Comparison of ENCODE assay signal across 8 cellular contexts in genomic region chr13:27476943-27477681, GRCh38. TPM values are rescaled to one million over a fixed set of nuclear protein-coding genes. Genes with fewer than 3 reads are reported as not detected.
DNase-seq lines count a peak whose midpoint lies in the region; ATAC-seq lines count a peak whose summit lies in the region.

No MANE protein-coding gene starts in this region.

- intact Hi-C loops in activated CD4-positive, alpha-beta memory T cell treated with anti-CD3 and anti-CD28 coated beads for 36 hours (cut with micrococcal nuclease) = no loop called here

- POLR2A ChIA-PET in activated CD4-positive, alpha-beta memory T cell treated with anti-CD3 and anti-CD28 coated beads for 36 hours (lab: Charles Lee) = no interaction called here
- POLR2A ChIA-PET in activated CD4-positive, alpha-beta memory T cell treated with anti-CD3 and anti-CD28 coated beads, Interleukin-2, amount 10 ng/mL, durations not matched to agents 7 days and 5 days (lab: Charles Lee) = interaction anchor here (1.4 kb wide), 1 partner anchor 26 kb away, joined by 3 read pairs; no protein-coding TSS in a partner anchor

- H3K36me3 Mint-ChIP-seq in activated CD4-positive, alpha-beta memory T cell treated with anti-CD3 and anti-CD28 coated beads for 36 hours = no peaks in the 10 kb centered on the region
- no peaks in the 10 kb centered on the region for H3K36me3 Mint-ChIP-seq in activated CD4-positive, alpha-beta memory T cell treated with anti-CD3 and anti-CD28 coated beads, Interleukin-2, amount 10 ng/mL, durations not matched to agents 7 days and 5 days (ENCODE audit: low read depth)

- peak; percentile 81 for ATAC-seq in HG02759 (IDR thresholded peaks at IDR 0.05; ENCODE audit: unreplicated experiment)

- H3K4me1 Mint-ChIP-seq in activated CD4-positive, alpha-beta memory T cell treated with anti-CD3 and anti-CD28 coated beads for 36 hours (ENCODE audit: low read depth) = peaks cover 10% of the 10 kb centered on the region
- peaks cover 19% of the 10 kb centered on the region for H3K4me1 Mint-ChIP-seq in activated CD4-positive, alpha-beta memory T cell treated with anti-CD3 and anti-CD28 coated beads, Interleukin-2, amount 10 ng/mL, durations not matched to agents 7 days and 5 days

- no peak overlapping the region for H3K27ac Mint-ChIP-seq in activated CD4-positive, alpha-beta memory T cell treated with anti-CD3 and anti-CD28 coated beads for 36 hours
- no peak overlapping the region for H3K27ac Mint-ChIP-seq in activated CD4-positive, alpha-beta memory T cell treated with anti-CD3 and anti-CD28 coated beads, Interleukin-2, amount 10 ng/mL, durations not matched to agents 7 days and 5 days

- no peaks in the 10 kb centered on the region for H3K27me3 Mint-ChIP-seq in activated CD4-positive, alpha-beta memory T cell treated with anti-CD3 and anti-CD28 coated beads for 36 hours
- H3K27me3 Mint-ChIP-seq in activated CD4-positive, alpha-beta memory T cell treated with anti-CD3 and anti-CD28 coated beads, Interleukin-2, amount 10 ng/mL, durations not matched to agents 7 days and 5 days = no peaks in the 10 kb centered on the region

- CTCF ChIA-PET in activated CD4-positive, alpha-beta memory T cell treated with anti-CD3 and anti-CD28 coated beads for 36 hours (lab: Charles Lee) = interaction anchor here (2.1 kb wide), 1 partner anchor 349 kb away, joined by 10 read pairs; no protein-coding TSS in a partner anchor
- CTCF ChIA-PET in activated CD4-positive, alpha-beta memory T cell treated with anti-CD3 and anti-CD28 coated beads, Interleukin-2, amount 10 ng/mL, durations not matched to agents 7 days and 5 days (lab: Charles Lee) = no interaction called here

- no peak overlapping the region for H3K4me3 Mint-ChIP-seq in activated CD4-positive, alpha-beta memory T cell treated with anti-CD3 and anti-CD28 coated beads for 36 hours
- no peak overlapping the region for H3K4me3 Mint-ChIP-seq in activated CD4-positive, alpha-beta memory T cell treated with anti-CD3 and anti-CD28 coated beads, Interleukin-2, amount 10 ng/mL, durations not matched to agents 7 days and 5 days

- peaks cover 5% of the 10 kb centered on the region for H3K9me3 Mint-ChIP-seq in activated CD4-positive, alpha-beta memory T cell treated with anti-CD3 and anti-CD28 coated beads for 36 hours
- no peaks in the 10 kb centered on the region for H3K9me3 Mint-ChIP-seq in activated CD4-positive, alpha-beta memory T cell treated with anti-CD3 and anti-CD28 coated beads, Interleukin-2, amount 10 ng/mL, durations not matched to agents 7 days and 5 days

- DNase-seq in activated CD4-positive, alpha-beta memory T cell treated with anti-CD3 and anti-CD28 coated beads for 36 hours = peak; percentile 30
- DNase-seq in activated CD4-positive, alpha-beta memory T cell treated with anti-CD3 and anti-CD28 coated beads, Interleukin-2, amount 10 ng/mL, durations not matched to agents 7 days and 5 days = no peak
- DNase-seq in NCI-H69 (lab: John Stamatoyannopoulos, UW) = peak; percentile 60
- peak; percentile 71 for DNase-seq in fibroblast of gingiva (ENCODE audit: low read depth)
- no peak for DNase-seq in NK-92 (lab: John Stamatoyannopoulos, UW; ENCODE audit: unreplicated experiment)
- no peak for DNase-seq in occipital lobe (lab: John Stamatoyannopoulos, UW)
- DNase-seq in effector CD4-positive, alpha-beta T cell = no peak

RNA-seq across cellular contexts. Expression of gene MTIF3, which starts 26.7 kb away (rescaled TPM):
- total RNA-seq in activated CD4-positive, alpha-beta memory T cell treated with anti-CD3 and anti-CD28 coated beads for 36 hours = 10 to 100 TPM; 35.7 to 37.3 TPM
- total RNA-seq in activated CD4-positive, alpha-beta memory T cell treated with anti-CD3 and anti-CD28 coated beads, Interleukin-2, amount 10 ng/mL, durations not matched to agents 7 days and 5 days = 10 to 100 TPM; 61.6 to 61.8 TPM
- total RNA-seq in occipital lobe = 50.2 TPM

RNA-seq across cellular contexts. Expression of gene GTF3A, which starts 52.7 kb away (rescaled TPM):
- total RNA-seq in activated CD4-positive, alpha-beta memory T cell treated with anti-CD3 and anti-CD28 coated beads for 36 hours = 100 to 1,000 TPM; 217 to 218 TPM
- 100 to 1,000 TPM; 187 to 189 TPM for total RNA-seq in activated CD4-positive, alpha-beta memory T cell treated with anti-CD3 and anti-CD28 coated beads, Interleukin-2, amount 10 ng/mL, durations not matched to agents 7 days and 5 days
- total RNA-seq in occipital lobe = 68.0 TPM

Comparison
In these comparisons a context has a peak if more than half of its experiments do, and no peak if none do; other contexts are left out.
1. DNase-seq: peak in activated CD4-positive, alpha-beta memory T cell treated with anti-CD3 and anti-CD28 coated beads for 36 hours (single experiment), NCI-H69 (single experiment) and fibroblast of gingiva (single experiment); none in activated CD4-positive, alpha-beta memory T cell treated with anti-CD3 and anti-CD28 coated beads, Interleukin-2, amount 10 ng/mL, durations not matched to agents 7 days and 5 days (single experiment), NK-92 (single experiment), occipital lobe (single experiment) and effector CD4-positive, alpha-beta T cell (single experiment).